20 cellular contexts compared by ENCODE assay signal in genomic region chr7:142001163-142001874, GRCh38. TPM values are rescaled to one million over a fixed set of nuclear protein-coding genes. Genes with fewer than 3 reads are reported as not detected.
DNase-seq lines count a peak whose midpoint lies in the region; ATAC-seq and TF ChIP-seq lines count a peak whose summit lies in the region.
"Had no signal": no experiment of that assay in that cellular context is flagged by ENCODE, and none has a peak within 500 bp of the region (broad histone marks: within the 10 kb centered on the region; RNA-seq: fewer than 3 reads in every experiment).

No MANE protein-coding gene starts in this region.

- no peaks in the 10 kb centered on the region for H3K36me3 Mint-ChIP-seq in Caco-2 (ENCODE audit: insufficient read depth, unreplicated experiment)
- H3K36me3 Mint-ChIP-seq: stimulated activated memory B cell treated with anti-CD40 and anti-IgM and Interleukin-4, amounts not matched to agents 10 μg/mL and 1 μg/mL and 100 μg/mL, for 72 hours had no signal

- H3K4me3 ChIP-seq in Caco-2 (ENCODE audit: low read depth, low read length), result no peak overlapping the region
- H3K4me3 ChIP-seq in choroid plexus epithelial cell (ENCODE audit: low read depth, low read length), result no peak overlapping the region
- no peak overlapping the region for H3K4me3 ChIP-seq in mucosa of descending colon
- H3K4me3 ChIP-seq: ovary, smooth muscle cell had no signal

- ATAC-seq in mucosa of descending colon (peak; percentile 98), GM18873 (IDR thresholded peaks at IDR 0.05; ENCODE audit: low FRiP score, unreplicated experiment) (no peak), GM21619 (IDR thresholded peaks at IDR 0.05; ENCODE audit: unreplicated experiment) (no peak)
- ATAC-seq: stimulated activated memory B cell treated with anti-CD40 and anti-IgM and Interleukin-4, amounts not matched to agents 10 μg/mL and 1 μg/mL and 100 μg/mL, for 72 hours had no signal

- no peak overlapping the region for H3K27ac Mint-ChIP-seq in Caco-2 (ENCODE audit: unreplicated experiment)
- H3K27ac Mint-ChIP-seq: activated T-helper 2 cell treated with anti-CD3 and anti-CD28 coated beads, Interferon-gamma antibody, Interleukin-2, Interleukin-4, amounts not matched to agents 10 μg/mL and 5 μg/mL and 100 μg/mL, durations not matched to agents 14 hours and 24 hours and 36 hours; stimulated activated memory B cell treated with anti-CD40 and anti-IgM and Interleukin-4, amounts not matched to agents 10 μg/mL and 1 μg/mL and 100 μg/mL, for 72 hours had no signal

- DNase-seq in Caco-2 (peak; percentile 40 to 77), LoVo (ENCODE audit: low spot score) (peak; percentile 79), choroid plexus epithelial cell (ENCODE audit: low read depth) (peak; percentile 4), mucosa of descending colon (peak in 1 of 3 donors; percentile 19), superior temporal gyrus (ENCODE audit: extremely low spot score) (no peak)
- no peak for DNase-seq in stimulated activated CD4-positive, alpha-beta T cell treated with anti-CD3 and anti-CD28 coated beads, Interleukin-12 subunit alpha, Interleukin-12 subunit beta, amount 100 ng/mL, for 4 hours
- DNase-seq: activated CD8-positive, alpha-beta memory T cell treated with anti-CD3 and anti-CD28 coated beads for 24 hours; anterior cingulate cortex; COR-L47; erythroblast; head of caudate nucleus; NCI-H1694 treated with DMSO at 0.1 percent for 48 hours; NCI-H510A treated with DMSO at 0.1 percent for 48 hours; ovary had no signal

- H3K9me3 ChIP-seq in Caco-2 (no peaks in the 10 kb centered on the region), mucosa of descending colon (no peaks in the 10 kb centered on the region)
- H3K9me3 ChIP-seq: ovary had no signal

- H3K9me3 Mint-ChIP-seq in Caco-2 (ENCODE audit: unreplicated experiment), result peaks cover 12% of the 10 kb centered on the region
- H3K9me3 Mint-ChIP-seq: activated T-helper 2 cell treated with anti-CD3 and anti-CD28 coated beads, Interferon-gamma antibody, Interleukin-2, Interleukin-4, amounts not matched to agents 10 μg/mL and 5 μg/mL and 100 μg/mL, durations not matched to agents 14 hours and 24 hours and 36 hours had no signal

- H3K4me1 Mint-ChIP-seq in Caco-2 (ENCODE audit: low read depth, unreplicated experiment), result peaks cover 7% of the 10 kb centered on the region
- H3K4me1 Mint-ChIP-seq: stimulated activated memory B cell treated with anti-CD40 and anti-IgM and Interleukin-4, amounts not matched to agents 10 μg/mL and 1 μg/mL and 100 μg/mL, for 72 hours had no signal

- no peak overlapping the region for H3K4me3 Mint-ChIP-seq in Caco-2 (ENCODE audit: unreplicated experiment)
- H3K4me3 Mint-ChIP-seq: stimulated activated memory B cell treated with anti-CD40 and anti-IgM and Interleukin-4, amounts not matched to agents 10 μg/mL and 1 μg/mL and 100 μg/mL, for 72 hours had no signal

- H3K4me1 ChIP-seq in Caco-2 (peaks cover 17% of the 10 kb centered on the region), mucosa of descending colon (ENCODE audit: low read depth) (no peaks in the 10 kb centered on the region)

- POLR2A ChIA-PET in Caco-2 (lab: Charles Lee), result no interaction called here

- no TSS peak for BruUV-seq in Caco-2 (replicated peaks; lab: Mats Ljungman, UMichigan)

- intact Hi-C loops in Caco-2 (cut with micrococcal nuclease; ENCODE audit: unreplicated experiment) (no loop called here), mucosa of descending colon (cut with DNase I, micrococcal nuclease) (no loop called here)

- CTCF ChIA-PET in Caco-2 (lab: Charles Lee), result no interaction called here

- no peaks in the 10 kb centered on the region for H3K27me3 ChIP-seq in Caco-2 (replicated peaks; ENCODE audit: control insufficient read depth, insufficient read depth, low read length)
- H3K27me3 ChIP-seq: ovary had no signal

- H3K27me3 Mint-ChIP-seq in Caco-2 (ENCODE audit: insufficient read depth, unreplicated experiment), result no peaks in the 10 kb centered on the region
- H3K27me3 Mint-ChIP-seq: stimulated activated memory B cell treated with anti-CD40 and anti-IgM and Interleukin-4, amounts not matched to agents 10 μg/mL and 1 μg/mL and 100 μg/mL, for 72 hours had no signal

- TF ChIP-seq CTCF in Caco-2 (IDR thresholded peaks at IDR 0.05; ENCODE audit: insufficient read depth in 1 of 2, low read depth in 1 of 2, low read length in 1 of 2, severe bottlenecking in 1 of 2, unreplicated experiment in 1 of 2) (no peak), choroid plexus epithelial cell (conservative IDR thresholded peaks at IDR 0.05; ENCODE audit: low read depth, low read length) (no peak), mucosa of descending colon (IDR thresholded peaks at IDR 0.05) (no peak)

- no peaks in the 10 kb centered on the region for H3K36me3 ChIP-seq in Caco-2 (ENCODE audit: control insufficient read depth, insufficient read depth, low read length)
- H3K36me3 ChIP-seq in mucosa of descending colon (ENCODE audit: low read depth), result no peaks in the 10 kb centered on the region
- H3K36me3 ChIP-seq: ovary had no signal

RNA-seq across cellular contexts. Expression of gene MGAM, which starts 5.6 kb away (rescaled TPM):
- total RNA-seq in Caco-2 (2022), result 0.61 and 0.86 TPM in 2 replicates
- 1 to 10 TPM; 1.7 to 3.0 (median 1.8) TPM for total RNA-seq in mucosa of descending colon
- total RNA-seq: activated T-helper 2 cell treated with anti-CD3 and anti-CD28 coated beads, Interferon-gamma antibody, Interleukin-2, Interleukin-4, amounts not matched to agents 10 μg/mL and 5 μg/mL and 100 μg/mL, durations not matched to agents 14 hours and 24 hours and 36 hours had no signal

RNA-seq across cellular contexts. Expression of gene TAS2R38, which starts 27.7 kb away (rescaled TPM):
- total RNA-seq in Caco-2 (2022), result 0.37 TPM in 1 of 2 replicates, not detected in the other
- total RNA-seq in mucosa of descending colon, result under 1 TPM in 1 of 3 donors, not detected in 2; 0.35 TPM
- total RNA-seq: activated T-helper 2 cell treated with anti-CD3 and anti-CD28 coated beads, Interferon-gamma antibody, Interleukin-2, Interleukin-4, amounts not matched to agents 10 μg/mL and 5 μg/mL and 100 μg/mL, durations not matched to agents 14 hours and 24 hours and 36 hours; ovary; smooth muscle cell; urinary bladder had no signal

RNA-seq across cellular contexts. Expression of gene CLEC5A, which starts 54.5 kb away (rescaled TPM):
- not detected in 2 replicates for total RNA-seq in Caco-2 (2022)
- under 1 TPM in 2 of 3 donors, not detected in 1; 0.38 to 0.41 TPM for total RNA-seq in mucosa of descending colon
- total RNA-seq: activated T-helper 2 cell treated with anti-CD3 and anti-CD28 coated beads, Interferon-gamma antibody, Interleukin-2, Interleukin-4, amounts not matched to agents 10 μg/mL and 5 μg/mL and 100 μg/mL, durations not matched to agents 14 hours and 24 hours and 36 hours; smooth muscle cell had no signal

Comparison
In these comparisons a context has a peak if more than half of its experiments do, and no peak if none do; other contexts are left out.
1. DNase-seq: peak in Caco-2 (2 of 2), LoVo (single experiment) and choroid plexus epithelial cell (single experiment); none in superior temporal gyrus (single experiment) and stimulated activated CD4-positive, alpha-beta T cell treated with anti-CD3 and anti-CD28 coated beads, Interleukin-12 subunit alpha, Interleukin-12 subunit beta, amount 100 ng/mL, for 4 hours (single experiment).